ENCODE assay signal across 16 cellular contexts in the genomic region with DNA sequence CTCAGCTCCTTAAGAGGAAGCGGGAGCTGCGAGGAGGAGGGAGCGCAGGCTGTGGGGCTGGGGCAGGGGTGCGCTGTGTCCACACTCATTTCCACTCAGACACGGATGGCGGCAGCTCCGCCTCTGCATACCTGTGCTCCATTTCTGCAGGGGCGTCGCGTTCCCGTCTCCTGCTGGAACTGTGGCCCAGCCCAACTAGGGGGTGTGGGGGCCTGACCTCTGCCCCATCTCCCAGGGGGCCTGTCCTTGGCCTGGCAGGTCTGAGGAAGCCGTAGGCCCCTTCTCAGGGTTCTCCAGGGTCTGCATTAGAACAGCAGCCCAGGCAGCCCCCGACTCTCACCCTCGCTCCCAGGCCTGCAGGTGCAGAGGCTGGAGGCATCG. TPM values are rescaled to one million over a fixed set of nuclear protein-coding genes. Genes with fewer than 3 reads are reported as not detected.
DNase-seq lines count a peak whose midpoint lies in the region; ATAC-seq and TF ChIP-seq lines count a peak whose summit lies in the region.
"Had no signal": no experiment of that assay in that cellular context is flagged by ENCODE, and none has a peak within 500 bp of the region (broad histone marks: within the 10 kb centered on the region; RNA-seq: fewer than 3 reads in every experiment).

No MANE protein-coding gene starts in this region.

- peak; percentile 19 to 27 for ATAC-seq in lower lobe of right lung
- ATAC-seq: GM12878 had no signal

- intact Hi-C loops in lower lobe of right lung (cut with DNase I) = no loop called here

- peak overlapping the region; percentile 81 for H3K27ac ChIP-seq in WERI-Rb-1
- H3K27ac ChIP-seq in lower lobe of right lung = no peak overlapping the region
- no peak overlapping the region for H3K27ac ChIP-seq in coronary artery
- H3K27ac ChIP-seq: GM23248 had no signal

- H3K4me1 ChIP-seq in lower lobe of right lung = peaks cover 36% of the 10 kb centered on the region
- H3K4me1 ChIP-seq: HAP-1 had no signal

- peak; percentile 61 for DNase-seq in H7
- DNase-seq in WERI-Rb-1 = no peak
- no peak for DNase-seq in lower lobe of right lung
- DNase-seq in cortex of kidney (lab: John Stamatoyannopoulos, UW) = no peak
- no peak for DNase-seq in NCI-H526 (lab: John Stamatoyannopoulos, UW)
- no peak for DNase-seq in NCI-H2081 treated with DMSO at 0.1 percent for 48 hours (lab: John Stamatoyannopoulos, UW)
- no peak for DNase-seq in coronary artery (ENCODE audit: low spot score)
- DNase-seq: CD4-positive, alpha-beta T cell; CD8-positive, alpha-beta memory T cell; DMS 273 treated with DMSO at 0.1 percent for 48 hours; DMS79; EL; GDM1; GM23248 had no signal

- H3K27me3 ChIP-seq in H7 (ENCODE audit: control insufficient read depth, insufficient read depth, low read length) (no peaks in the 10 kb centered on the region), WERI-Rb-1 (ENCODE audit: insufficient read depth, low read depth, severe bottlenecking) (no peaks in the 10 kb centered on the region), lower lobe of right lung (ENCODE audit: low read depth) (no peaks in the 10 kb centered on the region)

- TF ChIP-seq CTCF in WERI-Rb-1 (IDR thresholded peaks at IDR 0.05; ENCODE audit: low read depth, low read length) = no peak
- no peak for TF ChIP-seq CTCF in lower lobe of right lung (IDR thresholded peaks at IDR 0.05)
- no peak for TF ChIP-seq CTCF in coronary artery (IDR thresholded peaks at IDR 0.05)

- H3K4me3 ChIP-seq in H7 (ENCODE audit: insufficient read depth, low read depth, low read length) = no peak overlapping the region
- no peak overlapping the region for H3K4me3 ChIP-seq in WERI-Rb-1 (ENCODE audit: low read depth, low read length)
- no peak overlapping the region for H3K4me3 ChIP-seq in lower lobe of right lung
- H3K4me3 ChIP-seq in coronary artery = no peak overlapping the region
- H3K4me3 ChIP-seq: GM12878, GM23248, HAP-1 had no signal

- no peaks in the 10 kb centered on the region for H3K36me3 ChIP-seq in H7 (replicated peaks; ENCODE audit: control insufficient read depth, insufficient read depth, low read length)
- peaks cover 9% of the 10 kb centered on the region for H3K36me3 ChIP-seq in WERI-Rb-1
- H3K36me3 ChIP-seq in lower lobe of right lung = peaks cover 8% of the 10 kb centered on the region
- H3K36me3 ChIP-seq: HAP-1 had no signal

- peaks cover 12% of the 10 kb centered on the region for H3K9me3 ChIP-seq in WERI-Rb-1 (ENCODE audit: severe bottlenecking)
- H3K9me3 ChIP-seq in lower lobe of right lung = no peaks in the 10 kb centered on the region

RNA-seq across cellular contexts. Expression of a gene that starts 31.2 kb away (rescaled TPM):
- total RNA-seq in H7 (2014; rRNA removed; shearing (Covaris generic)) = 17.5 and 26.6 TPM in 2 replicates
- total RNA-seq in lower lobe of right lung = 47.6 TPM
